Comparison of ENCODE assay signal across 8 cellular contexts in the genomic region with DNA sequence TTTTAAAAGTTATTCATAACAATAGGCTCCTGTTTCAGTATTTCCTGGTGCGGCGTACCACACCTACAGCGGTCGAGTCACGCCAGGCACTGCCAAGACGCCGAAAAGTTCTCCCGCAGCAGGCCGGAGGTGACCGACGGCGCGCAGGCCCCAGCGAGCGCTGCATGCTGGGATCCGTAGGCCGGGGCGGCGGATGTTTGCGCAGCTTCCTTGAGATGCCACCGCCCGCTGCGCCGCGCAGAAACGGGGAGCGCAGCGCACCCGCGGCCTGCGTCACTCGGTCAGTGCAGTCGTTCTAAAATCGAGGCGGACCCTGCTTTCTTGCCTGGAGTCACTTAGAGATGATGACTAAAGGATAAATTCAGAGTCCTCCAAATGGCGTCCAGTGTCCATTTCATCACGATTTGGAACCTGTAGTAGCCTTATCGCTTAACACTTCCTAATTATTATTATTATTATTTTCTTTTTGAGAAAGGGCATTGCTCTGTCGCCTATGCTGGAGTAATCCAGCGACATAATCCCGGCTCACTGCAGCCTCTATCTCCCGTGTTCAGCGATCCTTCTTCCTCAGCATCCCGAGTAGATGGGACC. TPM values are rescaled to one million over a fixed set of nuclear protein-coding genes. Genes with fewer than 3 reads are reported as not detected.
DNase-seq lines count a peak whose midpoint lies in the region; TF ChIP-seq lines count a peak whose summit lies in the region.

No MANE protein-coding gene starts in this region.

- H3K27ac ChIP-seq in stomach smooth muscle (ENCODE audit: low read length): peak overlapping the region; percentile 93

- TF ChIP-seq CTCF in foreskin fibroblast (IDR thresholded peaks at IDR 0.05; ENCODE audit: low read depth, low read length): no peak

- DNase-seq in EL (peak; percentile 91), GOT3 (lab: John Stamatoyannopoulos, UW) (peak; percentile 71), LHCN-M2 (ENCODE audit: low read depth) (peak; percentile 92), activated gamma-delta T cell (lab: John Stamatoyannopoulos, UW) (peak; percentile 84), foreskin fibroblast (peak; percentile 95 to 99)

- H3K4me1 ChIP-seq in neuron (ENCODE audit: insufficient read depth, low read length): peaks cover 16% of the 10 kb centered on the region
- peaks cover 12% of the 10 kb centered on the region for H3K4me1 ChIP-seq in stomach smooth muscle (ENCODE audit: control insufficient read depth, insufficient read depth, low read length)

- H3K4me3 ChIP-seq in foreskin fibroblast (ENCODE audit: low read depth in 1 of 2, low read length in 2 of 2) (peak overlapping the region; percentile 84 to 90), neuron (ENCODE audit: low read length) (peak overlapping the region; percentile 33), stomach smooth muscle (ENCODE audit: low read length in 2 of 2) (peak overlapping the region; percentile 70 to 77)

- peak; percentile 90 for TF ChIP-seq POLR2A in Raji (IDR thresholded peaks at IDR 0.05; ENCODE audit: insufficient read depth, low read depth, low read length)

- H3K9me3 ChIP-seq in neuron (ENCODE audit: low read length) (no peaks in the 10 kb centered on the region), stomach smooth muscle (ENCODE audit: control insufficient read depth in 2 of 2, low read length in 2 of 2) (no peaks in the 10 kb centered on the region)

- H3K9ac ChIP-seq in stomach smooth muscle (ENCODE audit: low read length in 2 of 2): peak overlapping the region; percentile 78 to 90

- H3K36me3 ChIP-seq in neuron (ENCODE audit: insufficient read depth, low read length): no peaks in the 10 kb centered on the region
- no peaks in the 10 kb centered on the region for H3K36me3 ChIP-seq in stomach smooth muscle (ENCODE audit: control insufficient read depth in 2 of 2, insufficient read depth in 2 of 2, low read length in 2 of 2)

- H3K27me3 ChIP-seq in neuron (ENCODE audit: insufficient read depth, low read length): no peaks in the 10 kb centered on the region
- H3K27me3 ChIP-seq in stomach smooth muscle (ENCODE audit: control insufficient read depth in 1 of 2, insufficient read depth in 2 of 2, low read length in 2 of 2): no peaks in the 10 kb centered on the region

- no peak overlapping the region for H2AFZ ChIP-seq in neuron (ENCODE audit: low read depth, low read length)

RNA-seq across cellular contexts. Expression of a gene that starts 1.3 kb away (rescaled TPM):
- 61.3 and 66.2 TPM in 2 replicates for total RNA-seq in LHCN-M2 (2014; rRNA removed)
- polyA plus RNA-seq in LHCN-M2 (2012): 8.7 TPM

RNA-seq across cellular contexts. Expression of a gene that starts 17.8 kb away (rescaled TPM):
- 25.3 and 27.0 TPM in 2 replicates for total RNA-seq in LHCN-M2 (2014; rRNA removed)
- 9.2 TPM for polyA plus RNA-seq in LHCN-M2 (2012)

Comparison
In these comparisons a context has a peak if more than half of its experiments do, and no peak if none do; other contexts are left out.
1. Peak in every context shown above with its lines: DNase-seq, H3K4me3 ChIP-seq and H3K27ac ChIP-seq.
2. H3K4me3 ChIP-seq: peak in every context shown above with its lines; median percentile 87 in foreskin fibroblast; 74 in stomach smooth muscle; 33 in neuron.